ENCODE assay signal across 8 cellular contexts in genomic region chr3:179653106-179653776, GRCh38. TPM values are rescaled to one million over a fixed set of nuclear protein-coding genes. Genes with fewer than 3 reads are reported as not detected.
DNase-seq lines count a peak whose midpoint lies in the region; ATAC-seq lines count a peak whose summit lies in the region.

No MANE protein-coding gene starts in this region.

- no peaks in the 10 kb centered on the region for H3K27me3 ChIP-seq in ectodermal cell (ENCODE audit: control insufficient read depth, insufficient read depth, low read length, poor library complexity, severe bottlenecking)

- no peaks in the 10 kb centered on the region for H3K9me3 Mint-ChIP-seq in activated CD4-positive, alpha-beta memory T cell treated with anti-CD3 and anti-CD28 coated beads, Interleukin-2, amount 10 ng/mL, durations not matched to agents 7 days and 5 days

- ATAC-seq in GM19324 (IDR thresholded peaks at IDR 0.05; ENCODE audit: low FRiP score, unreplicated experiment) (peak; percentile 76), HG03442 (IDR thresholded peaks at IDR 0.05; ENCODE audit: unreplicated experiment) (peak; percentile 62)

- peak; percentile 59 for DNase-seq in CD1c-positive myeloid dendritic cell (ENCODE audit: extremely low spot score)
- DNase-seq in NCI-H526 (lab: John Stamatoyannopoulos, UW), result peak; percentile 79 to 89
- DNase-seq in activated CD4-positive, alpha-beta memory T cell treated with anti-CD3 and anti-CD28 coated beads, Interleukin-2, amount 10 ng/mL, durations not matched to agents 7 days and 5 days, result peak; percentile 68
- peak; percentile 82 to 86 for DNase-seq in lung microvascular endothelial cell (ENCODE audit: low read depth in 2 of 2)
- DNase-seq in stimulated activated CD4-positive, alpha-beta T cell treated with anti-CD3 and anti-CD28 coated beads, TNF-alpha, amount 100 ng/mL, for 4 hours (ENCODE audit: low read depth in 3 of 3), result peak; percentile 29 to 50 (median 48)

- H3K27me3 Mint-ChIP-seq in activated CD4-positive, alpha-beta memory T cell treated with anti-CD3 and anti-CD28 coated beads, Interleukin-2, amount 10 ng/mL, durations not matched to agents 7 days and 5 days, result peaks cover 16% of the 10 kb centered on the region

- H3K4me1 Mint-ChIP-seq in activated CD4-positive, alpha-beta memory T cell treated with anti-CD3 and anti-CD28 coated beads, Interleukin-2, amount 10 ng/mL, durations not matched to agents 7 days and 5 days, result peaks cover 35% of the 10 kb centered on the region

- H3K27ac ChIP-seq in ectodermal cell (ENCODE audit: insufficient read depth, low read depth, low read length, poor library complexity, severe bottlenecking), result peak overlapping the region; percentile 86

- H3K4me3 ChIP-seq in ectodermal cell (ENCODE audit: insufficient read depth, low read depth, low read length), result peak overlapping the region; percentile 72

- H3K4me1 ChIP-seq in ectodermal cell (ENCODE audit: control insufficient read depth, insufficient read depth, low read length), result peaks cover 8% of the 10 kb centered on the region

- CTCF ChIA-PET in activated CD4-positive, alpha-beta memory T cell treated with anti-CD3 and anti-CD28 coated beads, Interleukin-2, amount 10 ng/mL, durations not matched to agents 7 days and 5 days (lab: Charles Lee), result interaction anchor here (1.2 kb wide), 1 partner anchor 49 kb away, joined by 3 read pairs; the partner anchor contains the start of genes MRPL47 and NDUFB5

- POLR2A ChIA-PET in activated CD4-positive, alpha-beta memory T cell treated with anti-CD3 and anti-CD28 coated beads, Interleukin-2, amount 10 ng/mL, durations not matched to agents 7 days and 5 days (lab: Charles Lee), result interaction anchor here (0.8 to 3.0 kb wide), 15 partner anchors 8 to 948 kb away, joined by 3 to 20 read pairs (median 4); partner anchors contain the start of genes ACTL6A, MRPL47, NDUFB5 and PIK3CA

- WGBS in ectodermal cell, 2 experiments, result 0% methylated on average over 74 of the region's 74 CpGs

- peak overlapping the region; percentile 96 for H3K4me3 Mint-ChIP-seq in activated CD4-positive, alpha-beta memory T cell treated with anti-CD3 and anti-CD28 coated beads, Interleukin-2, amount 10 ng/mL, durations not matched to agents 7 days and 5 days

- H3K36me3 ChIP-seq in ectodermal cell (ENCODE audit: control insufficient read depth, insufficient read depth, low read length), result no peaks in the 10 kb centered on the region

- H3K36me3 Mint-ChIP-seq in activated CD4-positive, alpha-beta memory T cell treated with anti-CD3 and anti-CD28 coated beads, Interleukin-2, amount 10 ng/mL, durations not matched to agents 7 days and 5 days (ENCODE audit: low read depth), result peaks cover 11% of the 10 kb centered on the region

- H3K27ac Mint-ChIP-seq in activated CD4-positive, alpha-beta memory T cell treated with anti-CD3 and anti-CD28 coated beads, Interleukin-2, amount 10 ng/mL, durations not matched to agents 7 days and 5 days, result peak overlapping the region; percentile 85

- no peaks in the 10 kb centered on the region for H3K9me3 ChIP-seq in ectodermal cell (ENCODE audit: control insufficient read depth, low read length)

RNA-seq across cellular contexts. Expression of gene USP13, which starts 0.4 kb away (rescaled TPM):
- 1 to 10 TPM; 9.4 to 9.6 TPM for total RNA-seq in activated CD4-positive, alpha-beta memory T cell treated with anti-CD3 and anti-CD28 coated beads, Interleukin-2, amount 10 ng/mL, durations not matched to agents 7 days and 5 days
- 21.1 TPM for polyA plus RNA-seq in ectodermal cell (2013, experiment 1 of 4)
- polyA plus RNA-seq in ectodermal cell (2013, experiment 2 of 4), result 20.6 TPM
- 21.1 TPM for polyA plus RNA-seq in ectodermal cell (2013, experiment 3 of 4)
- polyA plus RNA-seq in ectodermal cell (2013, experiment 4 of 4), result 18.6 TPM
- 14.8 and 37.5 TPM in 2 replicates for total RNA-seq in lung microvascular endothelial cell

RNA-seq across cellular contexts. Expression of gene NDUFB5, which starts 48.6 kb away (rescaled TPM):
- 100 to 1,000 TPM; 102 to 110 TPM for total RNA-seq in activated CD4-positive, alpha-beta memory T cell treated with anti-CD3 and anti-CD28 coated beads, Interleukin-2, amount 10 ng/mL, durations not matched to agents 7 days and 5 days
- 102 TPM for polyA plus RNA-seq in ectodermal cell (2013, experiment 1 of 4)
- polyA plus RNA-seq in ectodermal cell (2013, experiment 2 of 4), result 118 TPM
- polyA plus RNA-seq in ectodermal cell (2013, experiment 3 of 4), result 103 TPM
- polyA plus RNA-seq in ectodermal cell (2013, experiment 4 of 4), result 112 TPM
- 86.7 and 122 TPM in 2 replicates for total RNA-seq in lung microvascular endothelial cell

RNA-seq across cellular contexts. Expression of gene MRPL47, which starts 48.8 kb away (rescaled TPM):
- total RNA-seq in activated CD4-positive, alpha-beta memory T cell treated with anti-CD3 and anti-CD28 coated beads, Interleukin-2, amount 10 ng/mL, durations not matched to agents 7 days and 5 days, result 10 to 100 TPM; 34.8 to 36.0 TPM
- polyA plus RNA-seq in ectodermal cell (2013, experiment 1 of 4), result 73.0 TPM
- 70.8 TPM for polyA plus RNA-seq in ectodermal cell (2013, experiment 2 of 4)
- 66.2 TPM for polyA plus RNA-seq in ectodermal cell (2013, experiment 3 of 4)
- 63.2 TPM for polyA plus RNA-seq in ectodermal cell (2013, experiment 4 of 4)
- total RNA-seq in lung microvascular endothelial cell, result 19.8 and 20.0 TPM in 2 replicates

Comparison
In these comparisons a context has a peak if more than half of its experiments do, and no peak if none do; other contexts are left out.
1. Peak in every context shown above with its lines: DNase-seq, ATAC-seq, H3K4me3 ChIP-seq and H3K27ac ChIP-seq.